Comparison of ENCODE assay signal across 26 cellular contexts in the genomic region with DNA sequence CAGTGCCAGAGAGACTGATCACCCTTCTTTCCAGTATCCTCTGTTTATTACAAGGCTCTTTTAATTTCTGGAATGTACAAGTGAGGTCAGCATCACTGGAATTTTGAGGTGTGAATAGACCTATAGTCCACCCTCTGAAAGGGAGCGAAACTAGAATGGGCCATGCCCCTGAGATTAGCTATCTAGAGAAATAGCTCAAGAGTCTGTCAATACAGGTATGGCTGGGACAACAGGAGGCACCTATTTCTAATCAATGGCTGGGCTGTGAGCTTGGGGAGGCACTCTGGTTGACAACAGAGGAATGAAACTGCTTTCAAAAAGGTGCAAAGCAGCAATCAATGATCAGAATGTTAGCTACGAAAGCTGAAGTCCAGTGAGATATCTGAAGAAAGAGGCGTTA.
"Had no signal": no experiment of that assay in that cellular context is flagged by ENCODE, and none has a peak within 500 bp of the region (broad histone marks: within the 10 kb centered on the region; RNA-seq: fewer than 3 reads in every experiment).

No MANE protein-coding gene starts in this region.

- DNase-seq: colonic mucosa; dermis blood vessel endothelial cell; effector memory CD4-positive, alpha-beta T cell; esophagus squamous epithelium; foreskin melanocyte; glutamatergic neuron; heart right ventricle; hippocampal formation; kidney glomerular epithelial cell; left ventricle myocardium superior; lower lobe of right lung; natural killer cell; occipital lobe; ovary; posterior cingulate gyrus; sigmoid colon; stimulated activated CD4-positive, alpha-beta T cell treated with anti-CD3 and anti-CD28 coated beads, Interleukin-2, amount 100 ng/mL, for 24 hours; stimulated activated CD4-positive, alpha-beta T cell treated with anti-CD3 and anti-CD28 coated beads, Interleukin-4, amount 100 ng/mL, for 24 hours; stimulated activated naive CD4-positive, alpha-beta T cell treated with Interleukin-2 at 50 U/mL for 16 hours; stomach; thyroid gland had no signal

- H3K27ac ChIP-seq: colonic mucosa, esophagus squamous epithelium, heart right ventricle, lower lobe of right lung, ovary, right atrium auricular region, sigmoid colon, stomach, thyroid gland had no signal

- H3K36me3 Mint-ChIP-seq: natural killer cell; stimulated activated effector memory CD8-positive, alpha-beta T cell treated with anti-CD3 and anti-CD28 coated beads, Interleukin-12 subunit alpha, Interleukin-12 subunit beta, amount 100 ng/mL, for 72 hours; type B pancreatic cell had no signal

- H3K9me3 ChIP-seq: colonic mucosa, esophagus squamous epithelium, heart right ventricle, lower lobe of right lung, ovary, right atrium auricular region, sigmoid colon, stomach, thyroid gland had no signal

- H3K27ac Mint-ChIP-seq: natural killer cell; stimulated activated effector memory CD8-positive, alpha-beta T cell treated with anti-CD3 and anti-CD28 coated beads, Interleukin-12 subunit alpha, Interleukin-12 subunit beta, amount 100 ng/mL, for 72 hours; type B pancreatic cell had no signal

- H3K4me1 Mint-ChIP-seq: natural killer cell; stimulated activated effector memory CD8-positive, alpha-beta T cell treated with anti-CD3 and anti-CD28 coated beads, Interleukin-12 subunit alpha, Interleukin-12 subunit beta, amount 100 ng/mL, for 72 hours had no signal

- H3K4me3 Mint-ChIP-seq: natural killer cell; stimulated activated effector memory CD8-positive, alpha-beta T cell treated with anti-CD3 and anti-CD28 coated beads, Interleukin-12 subunit alpha, Interleukin-12 subunit beta, amount 100 ng/mL, for 72 hours; type B pancreatic cell had no signal

- H3K36me3 ChIP-seq: colonic mucosa, esophagus squamous epithelium, heart right ventricle, lower lobe of right lung, ovary, right atrium auricular region, sigmoid colon, stomach, thyroid gland had no signal

- H3K27me3 ChIP-seq: colonic mucosa, esophagus squamous epithelium, heart right ventricle, ovary, right atrium auricular region, sigmoid colon, stomach, thyroid gland had no signal

- H3K4me3 ChIP-seq: colonic mucosa, esophagus squamous epithelium, heart right ventricle, lower lobe of right lung, ovary, right atrium auricular region, sigmoid colon, stomach, thyroid gland had no signal

- H3K9me3 Mint-ChIP-seq: natural killer cell; stimulated activated effector memory CD8-positive, alpha-beta T cell treated with anti-CD3 and anti-CD28 coated beads, Interleukin-12 subunit alpha, Interleukin-12 subunit beta, amount 100 ng/mL, for 72 hours had no signal

- H3K4me1 ChIP-seq: esophagus squamous epithelium, heart right ventricle, lower lobe of right lung, right atrium auricular region, sigmoid colon, stomach, thyroid gland had no signal

- H3K27me3 Mint-ChIP-seq: type B pancreatic cell had no signal

- FAIRE-seq: endothelial cell of umbilical vein, islet of Langerhans had no signal
